In genomic region chr11:85277693-85278092, GRCh38 we compare ENCODE assay signal across 30 cellular contexts.
"Had no signal": no experiment of that assay in that cellular context is flagged by ENCODE, and none has a peak within 500 bp of the region (broad histone marks: within the 10 kb centered on the region; RNA-seq: fewer than 3 reads in every experiment).

No MANE protein-coding gene starts in this region.

- H3K27ac ChIP-seq: adrenal gland, ascending aorta, body of pancreas, brain microvascular endothelial cell, breast epithelium, cardiac muscle cell had no signal

- H3K4me3 ChIP-seq: adrenal gland, ascending aorta, body of pancreas, breast epithelium, cardiac muscle cell had no signal

- H3K27me3 ChIP-seq: adrenal gland, ascending aorta, body of pancreas, brain microvascular endothelial cell, breast epithelium, cardiac muscle cell had no signal

- H3K9me3 ChIP-seq: adrenal gland, ascending aorta, body of pancreas had no signal

- ATAC-seq: activated naive CD4-positive, alpha-beta T cell treated with anti-CD3 and anti-CD28 coated beads, Interleukin-2, amount 50 U/mL, for 72 hours; activated naive CD8-positive, alpha-beta T cell treated with anti-CD3 and anti-CD28 coated beads, Interleukin-2, amount 50 U/mL, for 24 hours; activated T-cell treated with anti-CD3 and anti-CD28 coated beads, Interleukin-2, amount 50 U/mL, for 4 hours; activated T-cell treated with anti-CD3 and anti-CD28 coated beads, Interleukin-2, amount 50 U/mL, for 72 hours; activated T-helper 17 cell treated with anti-CD3 and anti-CD28 coated beads, Interleukin-2, amount 50 U/mL, for 72 hours; body of pancreas had no signal

- DNase-seq: activated effector memory CD4-positive, alpha-beta T cell treated with anti-CD3 and anti-CD28 coated beads, Interleukin-2, amount 50 U/mL, for 16 hours; activated gamma-delta T cell; activated naive CD4-positive, alpha-beta T cell; activated naive CD4-positive, alpha-beta T cell treated with anti-CD3 and anti-CD28 coated beads for 36 hours; activated naive CD4-positive, alpha-beta T cell treated with anti-CD3 and anti-CD28 coated beads, Interleukin-2, amount 10 ng/mL, durations not matched to agents 7 days and 5 days; activated naive CD4-positive, alpha-beta T cell treated with anti-CD3 and anti-CD28 coated beads, Interleukin-2, amount 50 U/mL, for 16 hours; activated naive CD4-positive, alpha-beta T cell treated with Interleukin-2 at 50 U/mL for 16 hours; activated naive CD8-positive, alpha-beta T cell treated with anti-CD3 and anti-CD28 coated beads for 36 hours; activated naive CD8-positive, alpha-beta T cell treated with anti-CD3 and anti-CD28 coated beads, Interleukin-2, amount 10 ng/mL, durations not matched to agents 7 days and 5 days; activated naive CD8-positive, alpha-beta T cell treated with anti-CD3 and anti-CD28 coated beads, Interleukin-2, amount 50 U/mL, for 24 hours; activated T-cell treated with anti-CD3 and anti-CD28 coated beads, Interleukin-2, amount 50 U/mL, for 1 hour; activated T-cell treated with anti-CD3 and anti-CD28 coated beads, Interleukin-2, amount 50 U/mL, for 24 hours; activated T-cell treated with anti-CD3 and anti-CD28 coated beads, Interleukin-2, amount 50 U/mL, for 4 hours; activated T-cell treated with anti-CD3 and anti-CD28 coated beads, Interleukin-2, amount 50 U/mL, for 48 hours; activated T-cell treated with anti-CD3 and anti-CD28 coated beads, Interleukin-2, amount 50 U/mL, for 72 hours; adrenal gland; amniotic stem cell; amygdala; anterior cingulate cortex; aorta; body of pancreas; brain microvascular endothelial cell; caudate nucleus; central memory CD4-positive, alpha-beta T cell; cerebellar nuclear complex had no signal

- H3K4me1 ChIP-seq: adrenal gland, ascending aorta, body of pancreas, breast epithelium had no signal

- H3K36me3 ChIP-seq: adrenal gland, ascending aorta, brain microvascular endothelial cell, breast epithelium, cardiac muscle cell had no signal
